ENCODE assay signal across 8 cellular contexts in genomic region chr20:38875170-38875993, GRCh38. TPM values are rescaled to one million over a fixed set of nuclear protein-coding genes. Genes with fewer than 3 reads are reported as not detected.
A peak's percentile ranks its signal among the peaks of the same experiment; 100 is the strongest.
DNase-seq lines count a peak whose midpoint lies in the region; ATAC-seq and TF ChIP-seq lines count a peak whose summit lies in the region.

No MANE protein-coding gene starts in this region.

- H3K4me3 ChIP-seq in CD8-positive, alpha-beta memory T cell (ENCODE audit: low read length), result peak overlapping the region; percentile 61
- H3K4me3 ChIP-seq in prostate gland (no peak overlapping the region), hepatocyte (no peak overlapping the region)

- H3K27ac ChIP-seq in CD8-positive, alpha-beta memory T cell (ENCODE audit: low read depth, low read length), result peak overlapping the region; percentile 85
- H3K27ac ChIP-seq in substantia nigra (ENCODE audit: low read depth, low read length, poor library complexity, severe bottlenecking) (peak overlapping the region; percentile 9), prostate gland (no peak overlapping the region), hepatocyte (no peak overlapping the region)

- peak; percentile 57 for ATAC-seq in GM19452 (IDR thresholded peaks at IDR 0.05; ENCODE audit: unreplicated experiment)
- peak; percentile 54 for ATAC-seq in HG03460 (IDR thresholded peaks at IDR 0.05; ENCODE audit: unreplicated experiment)
- peak; percentile 41 to 72 for ATAC-seq in left cardiac atrium

- H3K79me2 ChIP-seq in hepatocyte, result no peaks in the 10 kb centered on the region

- H3K27me3 ChIP-seq in CD8-positive, alpha-beta memory T cell (ENCODE audit: insufficient read depth, low read length, poor library complexity, severe bottlenecking), result no peaks in the 10 kb centered on the region
- H3K27me3 ChIP-seq in prostate gland (replicated peaks; ENCODE audit: insufficient read depth) (no peaks in the 10 kb centered on the region), hepatocyte (peaks cover 11% of the 10 kb centered on the region)

- peaks cover 65% of the 10 kb centered on the region for H3K4me1 ChIP-seq in CD8-positive, alpha-beta memory T cell (ENCODE audit: insufficient read depth, low read length)
- H3K4me1 ChIP-seq in prostate gland (replicated peaks) (no peaks in the 10 kb centered on the region), hepatocyte (ENCODE audit: insufficient read depth) (no peaks in the 10 kb centered on the region)

- no peaks in the 10 kb centered on the region for H4K20me1 ChIP-seq in hepatocyte (ENCODE audit: insufficient read depth, poor library complexity, severe bottlenecking)

- peak; percentile 65 to 90 (median 76) for DNase-seq in CD8-positive, alpha-beta memory T cell
- peak; percentile 23 to 26 for DNase-seq in activated CD4-positive, alpha-beta T cell treated with anti-CD3 and anti-CD28 coated beads, Interleukin-2, amount 50 U/mL, for 4 hours
- DNase-seq in left cardiac atrium (peak; percentile 52), substantia nigra (lab: John Stamatoyannopoulos, UW) (peak in 1 of 49 donors; percentile 44), prostate gland (ENCODE audit: low spot score) (no peak), hepatocyte (ENCODE audit: low spot score) (no peak)

- no peaks in the 10 kb centered on the region for H3K27me3 Mint-ChIP-seq in CD8-positive, alpha-beta memory T cell

- no peaks in the 10 kb centered on the region for H3K9me3 ChIP-seq in CD8-positive, alpha-beta memory T cell (ENCODE audit: low read length)
- H3K9me3 ChIP-seq in prostate gland (no peaks in the 10 kb centered on the region), hepatocyte (ENCODE audit: low read depth) (no peaks in the 10 kb centered on the region)

- intact Hi-C loops in left cardiac atrium (cut with DNase I) (no loop called here), prostate gland (cut with DNase I) (no loop called here)

- peaks cover 0 to 3% (median 0%) of the 10 kb centered on the region in 5 donors for H3K9me3 Mint-ChIP-seq in CD8-positive, alpha-beta memory T cell

- no peaks in the 10 kb centered on the region for H3K36me3 ChIP-seq in CD8-positive, alpha-beta memory T cell (ENCODE audit: insufficient read depth, low read length)
- H3K36me3 ChIP-seq in prostate gland (no peaks in the 10 kb centered on the region), hepatocyte (replicated peaks; ENCODE audit: insufficient read depth, low read depth) (no peaks in the 10 kb centered on the region)

- TF ChIP-seq POLR2A in prostate gland (IDR thresholded peaks at IDR 0.05), result no peak

- peaks cover 0 to 33% (median 8%) of the 10 kb centered on the region in 3 donors for H3K36me3 Mint-ChIP-seq in CD8-positive, alpha-beta memory T cell

- no peak overlapping the region for H2AFZ ChIP-seq in hepatocyte

- CTCF ChIA-PET in CD8-positive, alpha-beta memory T cell (lab: Charles Lee), result interaction anchor here (0.7 to 5.6 kb wide), 17 partner anchors 11 to 87 kb away, joined by 3 to 66 read pairs (median 6); partner anchors contain the start of genes DHX35 and PPP1R16B

- 29% methylated on average over 11 of the region's 11 CpGs for WGBS in prostate gland
- WGBS in hepatocyte (ENCODE audit: low lambda C conversion rate, missing lambda C conversion rate), result 61% methylated on average over 11 of the region's 11 CpGs

- POLR2A ChIA-PET in CD8-positive, alpha-beta memory T cell (lab: Charles Lee), result interaction anchor here (0.6 to 6.6 kb wide), 10 partner anchors 8 to 128 kb away, joined by 3 to 80 read pairs (median 6); partner anchors contain the start of genes ACTR5, DHX35 and PPP1R16B

- H3K4me1 Mint-ChIP-seq in CD8-positive, alpha-beta memory T cell, result peaks cover 83 to 100% (median 99%) of the 10 kb centered on the region in 3 donors

- H3K4me3 Mint-ChIP-seq in CD8-positive, alpha-beta memory T cell, result peak overlapping the region; percentile 78 to 93 (median 88)

- TF ChIP-seq CTCF in prostate gland (IDR thresholded peaks at IDR 0.05) (no peak), hepatocyte (IDR thresholded peaks at IDR 0.05; ENCODE audit: poor library complexity) (no peak)

- no peaks in the 10 kb centered on the region for H3K9me2 ChIP-seq in hepatocyte (replicated peaks; ENCODE audit: insufficient read depth)

- H3K4me2 ChIP-seq in hepatocyte, result no peak overlapping the region

- peak overlapping the region; percentile 97 to 100 (median 100) for H3K27ac Mint-ChIP-seq in CD8-positive, alpha-beta memory T cell

RNA-seq across cellular contexts. Expression of gene FAM83D, which starts 50.8 kb away (rescaled TPM):
- total RNA-seq in CD8-positive, alpha-beta memory T cell, result 10 to 100 TPM; 11.9 to 13.2 TPM
- 2.3 TPM for polyA plus RNA-seq in CD8-positive, alpha-beta memory T cell
- total RNA-seq in left cardiac atrium (under 1 TPM; 0.42 to 0.65 TPM), prostate gland (10 to 100 TPM; 10.2 to 12.6 TPM), hepatocyte (5.0 and 5.4 TPM in 2 replicates)
- polyA plus RNA-seq in hepatocyte, result 5.2 and 6.3 TPM in 2 replicates

Comparison
In these comparisons a context has a peak if more than half of its experiments do, and no peak if none do; other contexts are left out.
1. DNase-seq: peak in CD8-positive, alpha-beta memory T cell (5 of 5), activated CD4-positive, alpha-beta T cell treated with anti-CD3 and anti-CD28 coated beads, Interleukin-2, amount 50 U/mL, for 4 hours (2 of 2) and left cardiac atrium (single experiment); none in prostate gland (single experiment) and hepatocyte (single experiment).
2. H3K27ac ChIP-seq: peak in CD8-positive, alpha-beta memory T cell (single experiment) and substantia nigra (single experiment); none in prostate gland (0 of 2) and hepatocyte (single experiment).
3. Peak in every context shown above with its lines, with median percentiles within 50 percentile points of each other: ATAC-seq.